23 cellular contexts compared by ENCODE assay signal in the genomic region with DNA sequence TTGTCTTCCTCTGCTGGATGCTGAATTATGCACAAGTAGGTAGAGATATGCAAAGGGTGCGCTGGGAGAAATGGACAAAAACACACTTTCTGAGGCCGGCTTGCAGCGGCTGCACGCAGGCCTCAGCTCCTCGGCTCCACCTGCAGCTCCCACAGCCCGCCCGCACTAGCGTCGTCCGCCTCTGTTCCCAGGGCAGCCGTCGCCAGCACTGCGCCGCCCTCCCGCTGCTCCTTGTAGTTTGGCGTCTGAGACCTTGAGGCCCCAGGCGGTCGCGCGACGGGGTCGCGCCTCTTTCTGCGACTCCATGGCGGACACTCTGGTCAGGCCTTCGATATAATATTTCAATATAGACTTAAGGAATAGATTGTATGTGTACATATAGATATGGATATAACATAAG.
"Had no signal": no experiment of that assay in that cellular context is flagged by ENCODE, and none has a peak within 500 bp of the region (broad histone marks: within the 10 kb centered on the region; RNA-seq: fewer than 3 reads in every experiment).

No MANE protein-coding gene starts in this region.

- H3K4me3 ChIP-seq: K562, SJSA1, SK-N-MC had no signal

- H3K27ac ChIP-seq: HL-60, KMS-11, SJSA1, SK-N-MC had no signal

- ATAC-seq: K562 had no signal

- DNase-seq: Kasumi-1, MM.1S, NCI-H1105 treated with DMSO at 0.1 percent for 48 hours, NCI-H1417 treated with DMSO at 0.1 percent for 48 hours, NCI-H146, NCI-H1694 treated with DMSO at 0.1 percent for 48 hours, NCI-H1930, NCI-H2081, NCI-H2171 treated with DMSO at 0.1 percent for 48 hours, NCI-H345, NCI-H446 treated with DMSO at 0.1 percent for 48 hours, NCI-H510A treated with DMSO at 0.1 percent for 48 hours, NCI-H526, NCI-H82, Right ventricle myocardium superior, RPMI8226, SIG-M5 had no signal

- H3K4me1 ChIP-seq: SJSA1 had no signal

- H3K4me3 Mint-ChIP-seq: IgD-negative memory B cell had no signal

- H3K27me3 ChIP-seq: SJSA1 had no signal

- H3K4me2 ChIP-seq: KMS-11 had no signal

- H3K9ac ChIP-seq: KMS-11 had no signal

- H3K9me3 ChIP-seq: SJSA1 had no signal

- H3K27ac Mint-ChIP-seq: IgD-negative memory B cell had no signal

- H3K27me3 Mint-ChIP-seq: IgD-negative memory B cell had no signal
